ENCODE assay signal across 25 cellular contexts in genomic region chr4:28436191-28437080, GRCh38.
DNase-seq lines count a peak whose midpoint lies in the region; ATAC-seq and TF ChIP-seq lines count a peak whose summit lies in the region.
"Had no signal": no experiment of that assay in that cellular context is flagged by ENCODE, and none has a peak within 500 bp of the region (broad histone marks: within the 10 kb centered on the region; RNA-seq: fewer than 3 reads in every experiment).

No MANE protein-coding gene starts in this region.

- H3K9me3 ChIP-seq in RWPE2 (ENCODE audit: severe bottlenecking) (no peaks in the 10 kb centered on the region), smooth muscle cell (replicated peaks; ENCODE audit: low read depth) (no peaks in the 10 kb centered on the region)
- H3K9me3 ChIP-seq: adrenal gland, body of pancreas, left lung, right atrium auricular region, thyroid gland had no signal

- H3K36me3 ChIP-seq in RWPE2 (ENCODE audit: low read depth) = no peaks in the 10 kb centered on the region
- no peaks in the 10 kb centered on the region for H3K36me3 ChIP-seq in smooth muscle cell (ENCODE audit: low read depth)
- H3K36me3 ChIP-seq: adrenal gland, left lung, right atrium auricular region, thyroid gland had no signal

- H4K20me1 ChIP-seq in smooth muscle cell (ENCODE audit: low read depth) = no peaks in the 10 kb centered on the region

- H3K4me3 Mint-ChIP-seq in stimulated activated naive B cell treated with anti-CD40 and anti-IgM and Interleukin-4, amounts not matched to agents 10 μg/mL and 1 μg/mL and 100 μg/mL, for 72 hours = no peak overlapping the region
- H3K4me3 Mint-ChIP-seq: activated naive CD4-positive, alpha-beta T cell treated with anti-CD3 and anti-CD28 coated beads for 36 hours; CD8-positive, alpha-beta memory T cell; stimulated activated naive CD8-positive, alpha-beta T cell treated with anti-CD3 and anti-CD28 coated beads, Interleukin-15, amount 100 ng/mL, for 72 hours; T-helper 17 cell had no signal

- H3K9ac ChIP-seq in smooth muscle cell (ENCODE audit: low read depth) = peak overlapping the region; percentile 59

- H3K27ac ChIP-seq in RWPE2 (ENCODE audit: poor library complexity, severe bottlenecking) = peak overlapping the region; percentile 93
- H3K27ac ChIP-seq in smooth muscle cell (ENCODE audit: low read depth) = peak overlapping the region; percentile 93
- H3K27ac ChIP-seq: adrenal gland, body of pancreas, left lung, right atrium auricular region, thyroid gland had no signal

- peaks cover 8% of the 10 kb centered on the region for H3F3A ChIP-seq in smooth muscle cell (ENCODE audit: low read depth)

- H3K4me2 ChIP-seq in smooth muscle cell = peak overlapping the region; percentile 56

- H3K27me3 Mint-ChIP-seq in stimulated activated naive B cell treated with anti-CD40 and anti-IgM and Interleukin-4, amounts not matched to agents 10 μg/mL and 1 μg/mL and 100 μg/mL, for 72 hours = no peaks in the 10 kb centered on the region
- H3K27me3 Mint-ChIP-seq: stimulated activated naive CD8-positive, alpha-beta T cell treated with anti-CD3 and anti-CD28 coated beads, Interleukin-15, amount 100 ng/mL, for 72 hours; T-helper 17 cell had no signal

- H3K27me3 ChIP-seq in RWPE2 (ENCODE audit: insufficient read depth, poor library complexity, severe bottlenecking) (no peaks in the 10 kb centered on the region), smooth muscle cell (ENCODE audit: low read depth) (no peaks in the 10 kb centered on the region)
- H3K27me3 ChIP-seq: adrenal gland, body of pancreas, left lung, right atrium auricular region, thyroid gland had no signal

- H3K4me3 ChIP-seq in RWPE2 (ENCODE audit: severe bottlenecking) (no peak overlapping the region), smooth muscle cell (no peak overlapping the region)
- H3K4me3 ChIP-seq: adrenal gland, body of pancreas, left lung, right atrium auricular region, thyroid gland had no signal

- H3K9me3 Mint-ChIP-seq in stimulated activated naive B cell treated with anti-CD40 and anti-IgM and Interleukin-4, amounts not matched to agents 10 μg/mL and 1 μg/mL and 100 μg/mL, for 72 hours = peaks cover 0 to 2% of the 10 kb centered on the region in 2 donors

- H2AFZ ChIP-seq in smooth muscle cell (ENCODE audit: low read depth) = no peak overlapping the region

- ATAC-seq in RWPE2 (ENCODE audit: low read depth) (peak; percentile 99), GM21723 (IDR thresholded peaks at IDR 0.05; ENCODE audit: unreplicated experiment) (no peak)
- no peak for ATAC-seq in stimulated activated naive B cell treated with anti-CD40 and anti-IgM and Interleukin-4, amounts not matched to agents 10 μg/mL and 1 μg/mL and 100 μg/mL, for 72 hours (replicated peaks)
- ATAC-seq: body of pancreas; left lung; stimulated activated naive CD8-positive, alpha-beta T cell treated with anti-CD3 and anti-CD28 coated beads, Interleukin-15, amount 100 ng/mL, for 72 hours; T-helper 17 cell had no signal

- 51% methylated on average over 10 of the region's 10 CpGs for WGBS in smooth muscle cell (ENCODE audit: low lambda C conversion rate)

- no peaks in the 10 kb centered on the region for H3K4me1 Mint-ChIP-seq in stimulated activated naive B cell treated with anti-CD40 and anti-IgM and Interleukin-4, amounts not matched to agents 10 μg/mL and 1 μg/mL and 100 μg/mL, for 72 hours
- H3K4me1 Mint-ChIP-seq: CD8-positive, alpha-beta memory T cell; stimulated activated naive CD8-positive, alpha-beta T cell treated with anti-CD3 and anti-CD28 coated beads, Interleukin-15, amount 100 ng/mL, for 72 hours; T-helper 17 cell had no signal

- DNase-seq in HPDE6-E6E7 (ENCODE audit: extremely low spot score) = peak; percentile 47
- no peak for DNase-seq in RWPE2 (ENCODE audit: low spot score)
- peak; percentile 20 for DNase-seq in iPS DF 19.7 (ENCODE audit: low read depth, low spot score)
- no peak for DNase-seq in smooth muscle cell (lab: John Stamatoyannopoulos, UW; ENCODE audit: unreplicated experiment)
- DNase-seq in HT-29 (ENCODE audit: low spot score) = no peak
- DNase-seq in stimulated activated naive B cell treated with anti-CD40 and anti-IgM and Interleukin-4, amounts not matched to agents 10 μg/mL and 1 μg/mL and 100 μg/mL, for 72 hours = no peak
- DNase-seq: activated naive CD4-positive, alpha-beta T cell treated with anti-CD3 and anti-CD28 coated beads for 36 hours; adrenal gland; body of pancreas; CD8-positive, alpha-beta memory T cell; DMS153; hypothalamus; Karpas-422; left lung; mesenchymal stem cell; NCI-H1417; NCI-H2029; NCI-H526; SHP77; stimulated activated CD8-positive, alpha-beta memory T cell treated with anti-CD3 and anti-CD28 coated beads, Interleukin-4, amount 100 ng/mL, for 48 hours; stimulated activated naive CD8-positive, alpha-beta T cell treated with anti-CD3 and anti-CD28 coated beads, Interleukin-15, amount 100 ng/mL, for 72 hours; T-helper 17 cell; thyroid gland had no signal

- H3K27ac Mint-ChIP-seq in stimulated activated naive B cell treated with anti-CD40 and anti-IgM and Interleukin-4, amounts not matched to agents 10 μg/mL and 1 μg/mL and 100 μg/mL, for 72 hours = no peak overlapping the region
- H3K27ac Mint-ChIP-seq: activated naive CD4-positive, alpha-beta T cell treated with anti-CD3 and anti-CD28 coated beads for 36 hours; CD8-positive, alpha-beta memory T cell; stimulated activated naive CD8-positive, alpha-beta T cell treated with anti-CD3 and anti-CD28 coated beads, Interleukin-15, amount 100 ng/mL, for 72 hours; T-helper 17 cell had no signal

- H3K36me3 Mint-ChIP-seq in stimulated activated naive B cell treated with anti-CD40 and anti-IgM and Interleukin-4, amounts not matched to agents 10 μg/mL and 1 μg/mL and 100 μg/mL, for 72 hours = no peaks in the 10 kb centered on the region
- H3K36me3 Mint-ChIP-seq: CD8-positive, alpha-beta memory T cell had no signal

- peaks cover 24% of the 10 kb centered on the region for H3K4me1 ChIP-seq in RWPE2 (ENCODE audit: insufficient read depth, poor library complexity, severe bottlenecking)
- H3K4me1 ChIP-seq in smooth muscle cell (ENCODE audit: low read depth) = peaks cover 10% of the 10 kb centered on the region
- H3K4me1 ChIP-seq: adrenal gland, body of pancreas, left lung, right atrium auricular region, thyroid gland had no signal

- H3K79me2 ChIP-seq in smooth muscle cell (ENCODE audit: low read depth) = no peaks in the 10 kb centered on the region

- TF ChIP-seq CTCF in RWPE2 (IDR thresholded peaks at IDR 0.05; ENCODE audit: poor library complexity, severe bottlenecking) (no peak), smooth muscle cell (IDR thresholded peaks at IDR 0.05; ENCODE audit: borderline replicate concordance, insufficient read depth, poor library complexity, severe bottlenecking) (no peak)

Comparison
In these comparisons a context has a peak if more than half of its experiments do, and no peak if none do; other contexts are left out.
1. DNase-seq: peak in HPDE6-E6E7 (single experiment) and iPS DF 19.7 (single experiment); none in RWPE2 (single experiment), smooth muscle cell (single experiment), HT-29 (single experiment) and stimulated activated naive B cell treated with anti-CD40 and anti-IgM and Interleukin-4, amounts not matched to agents 10 μg/mL and 1 μg/mL and 100 μg/mL, for 72 hours (single experiment).